Comparison of ENCODE assay signal across 1 cellular context in genomic region chr4:185566972-185567749, GRCh38.
TF ChIP-seq lines count a peak whose summit lies in the region.

No MANE protein-coding gene starts in this region.

TF ChIP-seq in K562, 482 proteins besides CTCF, POLR2A, EP300 and RAD21 (continued from another document):
- TF ChIP-seq AFF4 (CRISPR knock-in tag; IDR thresholded peaks at IDR 0.05) (no peak), SAFB2 (IDR thresholded peaks at IDR 0.05; ENCODE audit: borderline replicate concordance, low read depth, low read length, severe bottlenecking) (no peak), CEBPG (CRISPR knock-in tag; IDR thresholded peaks at IDR 0.05) (no peak), CEBPG (tag; conservative IDR thresholded peaks at IDR 0.05 in 1 of 2, IDR thresholded peaks at IDR 0.05 in 1 of 2) (no peak), PRMT5 (CRISPR knock-in tag; IDR thresholded peaks at IDR 0.05) (no peak), SMARCB1 (IDR thresholded peaks at IDR 0.05; ENCODE audit: insufficient read length, low read depth) (no peak), SMAD4 (CRISPR knock-in tag; conservative IDR thresholded peaks at IDR 0.05) (peak; percentile 55; the same call in 1 of the 2 replicates), TCF15 (CRISPR knock-in tag; IDR thresholded peaks at IDR 0.05) (no peak), GATAD2A (IDR thresholded peaks at IDR 0.05) (no peak), ZNF12 (CRISPR knock-in tag; IDR thresholded peaks at IDR 0.05) (no peak), JUN (IDR thresholded peaks at IDR 0.05; ENCODE audit: borderline replicate concordance, low read depth, low read length) (0 out of 2 replicates have a peak, but pooled peaks have one; percentile 8), JUN (CRISPR knock-in tag; IDR thresholded peaks at IDR 0.05; ENCODE audit: borderline replicate concordance) (no peak), RBM15 (IDR thresholded peaks at IDR 0.05; ENCODE audit: insufficient read depth, low read length) (no peak), NBN (IDR thresholded peaks at IDR 0.05; ENCODE audit: low read depth) (no peak), TARDBP (IDR thresholded peaks at IDR 0.05) (no peak)
